Comparison of ENCODE assay signal across 8 cellular contexts in the genomic region with DNA sequence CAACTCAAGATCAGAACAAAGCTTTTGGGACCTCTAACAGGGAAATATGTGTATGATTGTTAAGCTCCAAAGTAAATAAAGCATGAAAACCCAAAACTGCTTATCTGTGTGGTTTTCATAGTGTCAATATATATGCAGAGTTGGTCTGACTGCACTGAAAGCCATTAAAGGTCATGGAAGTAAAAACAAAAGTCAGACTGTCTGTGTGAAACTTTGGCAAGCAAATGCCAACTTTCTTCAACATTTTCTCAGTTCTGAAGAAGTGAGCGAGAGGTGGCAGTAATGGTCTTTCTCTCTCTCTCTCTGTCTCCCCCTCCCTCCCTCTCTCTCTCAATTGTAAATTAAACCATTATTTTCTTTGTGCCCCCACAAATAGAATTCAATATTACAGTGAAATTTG.
DNase-seq lines count a peak whose midpoint lies in the region; ATAC-seq and TF ChIP-seq lines count a peak whose summit lies in the region.

No MANE protein-coding gene starts in this region.

- in situ Hi-C loops in brain microvascular endothelial cell (cut with HindIII; ENCODE audit: low pct_ligation_motif_present, low sequenced_read_pairs): no loop called here

- H3K36me3 ChIP-seq in brain microvascular endothelial cell (replicated peaks) (no peaks in the 10 kb centered on the region), parathyroid adenoma (ENCODE audit: control insufficient read depth, insufficient read depth, low read length) (no peaks in the 10 kb centered on the region)

- H3K4me3 ChIP-seq in brain microvascular endothelial cell (ENCODE audit: low read depth, low read length): no peak overlapping the region
- peak overlapping the region; percentile 14 for H3K4me3 ChIP-seq in parathyroid adenoma (ENCODE audit: low read depth, low read length)

- H3K4me1 ChIP-seq in parathyroid adenoma: peaks cover 12% of the 10 kb centered on the region

- H3K79me2 ChIP-seq in parathyroid adenoma: no peaks in the 10 kb centered on the region

- peaks cover 2% of the 10 kb centered on the region for H3K27me3 ChIP-seq in brain microvascular endothelial cell (replicated peaks)
- H3K27me3 ChIP-seq in parathyroid adenoma (ENCODE audit: control insufficient read depth, insufficient read depth, low read length): no peaks in the 10 kb centered on the region

- DNase-seq in Daoy (ENCODE audit: low read depth) (peak; percentile 21), HS-27A (ENCODE audit: low read depth) (peak; percentile 15), brain microvascular endothelial cell (peak; percentile 34), inferior parietal cortex (ENCODE audit: extremely low spot score) (no peak)
- DNase-seq in stimulated activated CD4-positive, alpha-beta T cell treated with anti-CD3 and anti-CD28 coated beads, Interleukin-2, amount 100 ng/mL, for 48 hours: no peak
- DNase-seq in activated CD4-positive, CD25-positive, alpha-beta regulatory T cell (lab: John Stamatoyannopoulos, UW): no peak

- H3K9me3 ChIP-seq in parathyroid adenoma (ENCODE audit: control insufficient read depth, low read length): no peaks in the 10 kb centered on the region

- H3K4me2 ChIP-seq in parathyroid adenoma (ENCODE audit: low read length): peak overlapping the region; percentile 44

- H3K27ac ChIP-seq in brain microvascular endothelial cell (no peak overlapping the region), parathyroid adenoma (no peak overlapping the region)

- H2AFZ ChIP-seq in parathyroid adenoma: no peak overlapping the region

- peak; percentile 49 for ATAC-seq in GM19455 (IDR thresholded peaks at IDR 0.05; ENCODE audit: unreplicated experiment)

- no peak overlapping the region for H3K9ac ChIP-seq in parathyroid adenoma

- TF ChIP-seq CTCF in brain microvascular endothelial cell (IDR thresholded peaks at IDR 0.05; ENCODE audit: low read depth, low read length, missing control alignments) (peak; percentile 48), parathyroid adenoma (IDR thresholded peaks at IDR 0.05) (peak; percentile 8)

Comparison
In these comparisons a context has a peak if more than half of its experiments do, and no peak if none do; other contexts are left out.
1. DNase-seq: peak in Daoy (single experiment), HS-27A (single experiment) and brain microvascular endothelial cell (single experiment); none in inferior parietal cortex (single experiment), stimulated activated CD4-positive, alpha-beta T cell treated with anti-CD3 and anti-CD28 coated beads, Interleukin-2, amount 100 ng/mL, for 48 hours (0 of 2) and activated CD4-positive, CD25-positive, alpha-beta regulatory T cell (0 of 4).